ENCODE assay signal across 32 cellular contexts in genomic region chr5:115884704-115885103, GRCh38.
"Had no signal": no experiment of that assay in that cellular context is flagged by ENCODE, and none has a peak within 500 bp of the region (broad histone marks: within the 10 kb centered on the region; RNA-seq: fewer than 3 reads in every experiment).

No MANE protein-coding gene starts in this region.

- ATAC-seq: activated CD8-positive, alpha-beta T cell treated with anti-CD3 and anti-CD28 coated beads for 36 hours; activated naive CD8-positive, alpha-beta T cell treated with anti-CD3 and anti-CD28 coated beads, Interleukin-2, amount 50 U/mL, for 24 hours had no signal

- H3K4me3 ChIP-seq: ascending aorta had no signal

- DNase-seq: activated B cell treated with CpG ODN at 0.5 μM for 24 hours; activated CD4-positive, alpha-beta memory T cell treated with anti-CD3 and anti-CD28 coated beads for 36 hours; activated CD4-positive, alpha-beta T cell treated with anti-CD3 and anti-CD28 coated beads for 4 hours; activated CD4-positive, alpha-beta T cell treated with anti-CD3 and anti-CD28 coated beads, Interleukin-2, amount 10 ng/mL, durations not matched to agents 24 days and 14 days; activated CD4-positive, alpha-beta T cell treated with anti-CD3 and anti-CD28 coated beads, Interleukin-2, amount 50 U/mL, for 1 hour; activated CD4-positive, alpha-beta T cell treated with anti-CD3 and anti-CD28 coated beads, Interleukin-2, amount 50 U/mL, for 4 hours; activated CD4-positive, CD25-positive, alpha-beta regulatory T cell treated with anti-CD3 and anti-CD28 coated beads, Interleukin-2, amount 50 U/mL, for 72 hours; activated CD8-positive, alpha-beta memory T cell treated with anti-CD3 and anti-CD28 coated beads, Interleukin-2, amount 50 U/mL, for 4 hours; activated CD8-positive, alpha-beta T cell treated with anti-CD3 and anti-CD28 coated beads for 36 hours; activated effector memory CD4-positive, alpha-beta T cell treated with Interleukin-2 at 50 U/mL for 16 hours; activated gamma-delta T cell; activated naive CD4-positive, alpha-beta T cell treated with anti-CD3 and anti-CD28 coated beads, Interleukin-2, amount 10 ng/mL, durations not matched to agents 7 days and 5 days; activated naive CD4-positive, alpha-beta T cell treated with Interleukin-2 at 50 U/mL for 16 hours; activated naive CD8-positive, alpha-beta T cell treated with anti-CD3 and anti-CD28 coated beads, Interleukin-2, amount 10 ng/mL, durations not matched to agents 7 days and 5 days; activated naive CD8-positive, alpha-beta T cell treated with anti-CD3 and anti-CD28 coated beads, Interleukin-2, amount 50 U/mL, for 24 hours; activated T-cell treated with anti-CD3 and anti-CD28 coated beads, Interleukin-2, amount 50 U/mL, for 24 hours; activated T-cell treated with anti-CD3 and anti-CD28 coated beads, Interleukin-2, amount 50 U/mL, for 48 hours; amygdala; anterior cingulate cortex; central memory CD4-positive, alpha-beta T cell; T-helper 1 cell; T-helper 2 cell; T-helper 9 cell had no signal

- H3K9me3 Mint-ChIP-seq: activated CD4-positive, alpha-beta memory T cell treated with anti-CD3 and anti-CD28 coated beads for 36 hours; activated naive CD4-positive, alpha-beta T cell treated with anti-CD3 and anti-CD28 coated beads, Interleukin-2, amount 50 U/mL, for 24 hours; activated naive CD8-positive, alpha-beta T cell treated with anti-CD3 and anti-CD28 coated beads, Interleukin-2, amount 50 U/mL, for 24 hours; activated T-cell treated with anti-CD3 and anti-CD28 coated beads, Interleukin-2, amount 50 U/mL, for 24 hours; T-helper 1 cell treated with Interleukin-12 subunit alpha and Interleukin-12 subunit beta and Interleukin-4 antibody, amounts not matched to agents 30 μg/mL and 1 μg/mL, for 36 hours; T-helper 2 cell treated with Interferon-gamma antibody and Interleukin-4, amounts not matched to agents 5 μg/mL and 100 μg/mL, for 36 hours had no signal

- H3K4me1 ChIP-seq: ascending aorta had no signal

- H3K4me3 Mint-ChIP-seq: activated B cell treated with CpG ODN at 0.5 μM for 24 hours; activated CD4-positive, alpha-beta memory T cell treated with anti-CD3 and anti-CD28 coated beads for 36 hours; activated CD4-positive, alpha-beta T cell treated with anti-CD3 and anti-CD28 coated beads, Interleukin-2, amount 10 ng/mL, durations not matched to agents 24 days and 14 days; activated CD8-positive, alpha-beta T cell treated with anti-CD3 and anti-CD28 coated beads for 36 hours; activated naive CD4-positive, alpha-beta T cell treated with anti-CD3 and anti-CD28 coated beads, Interleukin-2, amount 10 ng/mL, durations not matched to agents 7 days and 5 days; activated naive CD4-positive, alpha-beta T cell treated with anti-CD3 and anti-CD28 coated beads, Interleukin-2, amount 50 U/mL, for 24 hours; activated naive CD8-positive, alpha-beta T cell; activated naive CD8-positive, alpha-beta T cell treated with anti-CD3 and anti-CD28 coated beads, Interleukin-2, amount 10 ng/mL, durations not matched to agents 7 days and 5 days; activated naive CD8-positive, alpha-beta T cell treated with anti-CD3 and anti-CD28 coated beads, Interleukin-2, amount 50 U/mL, for 24 hours; activated T-cell treated with anti-CD3 and anti-CD28 coated beads, Interleukin-2, amount 50 U/mL, for 24 hours; brain; T-helper 1 cell treated with Interleukin-12 subunit alpha and Interleukin-12 subunit beta and Interleukin-4 antibody, amounts not matched to agents 30 μg/mL and 1 μg/mL, for 36 hours; T-helper 2 cell treated with Interferon-gamma antibody and Interleukin-4, amounts not matched to agents 5 μg/mL and 100 μg/mL, for 36 hours had no signal

- H3K4me1 Mint-ChIP-seq: activated B cell treated with CpG ODN at 0.5 μM for 24 hours; activated naive CD4-positive, alpha-beta T cell treated with anti-CD3 and anti-CD28 coated beads, Interleukin-2, amount 10 ng/mL, durations not matched to agents 7 days and 5 days; activated naive CD4-positive, alpha-beta T cell treated with anti-CD3 and anti-CD28 coated beads, Interleukin-2, amount 50 U/mL, for 24 hours; activated naive CD8-positive, alpha-beta T cell treated with anti-CD3 and anti-CD28 coated beads, Interleukin-2, amount 10 ng/mL, durations not matched to agents 7 days and 5 days; activated naive CD8-positive, alpha-beta T cell treated with anti-CD3 and anti-CD28 coated beads, Interleukin-2, amount 50 U/mL, for 24 hours; brain had no signal

- H3K27ac ChIP-seq: ascending aorta, VCaP had no signal

- H3K27ac Mint-ChIP-seq: activated B cell treated with CpG ODN at 0.5 μM for 24 hours; activated CD4-positive, alpha-beta memory T cell treated with anti-CD3 and anti-CD28 coated beads for 36 hours; activated CD4-positive, alpha-beta T cell treated with anti-CD3 and anti-CD28 coated beads, Interleukin-2, amount 10 ng/mL, durations not matched to agents 24 days and 14 days; activated CD8-positive, alpha-beta T cell treated with anti-CD3 and anti-CD28 coated beads for 36 hours; activated naive CD4-positive, alpha-beta T cell treated with anti-CD3 and anti-CD28 coated beads, Interleukin-2, amount 10 ng/mL, durations not matched to agents 7 days and 5 days; activated naive CD4-positive, alpha-beta T cell treated with anti-CD3 and anti-CD28 coated beads, Interleukin-2, amount 50 U/mL, for 24 hours; activated naive CD8-positive, alpha-beta T cell; activated naive CD8-positive, alpha-beta T cell treated with anti-CD3 and anti-CD28 coated beads, Interleukin-2, amount 10 ng/mL, durations not matched to agents 7 days and 5 days; activated naive CD8-positive, alpha-beta T cell treated with anti-CD3 and anti-CD28 coated beads, Interleukin-2, amount 50 U/mL, for 24 hours; activated T-cell treated with anti-CD3 and anti-CD28 coated beads, Interleukin-2, amount 50 U/mL, for 24 hours; activated T-helper 2 cell treated with anti-CD3 and anti-CD28 coated beads, Interferon-gamma antibody, Interleukin-2, Interleukin-4, amounts not matched to agents 10 μg/mL and 5 μg/mL and 100 μg/mL, durations not matched to agents 14 hours and 24 hours and 36 hours; T-helper 1 cell treated with Interleukin-12 subunit alpha and Interleukin-12 subunit beta and Interleukin-4 antibody, amounts not matched to agents 30 μg/mL and 1 μg/mL, for 36 hours; T-helper 2 cell treated with Interferon-gamma antibody and Interleukin-4, amounts not matched to agents 5 μg/mL and 100 μg/mL, for 36 hours had no signal

- H3K36me3 Mint-ChIP-seq: activated naive CD4-positive, alpha-beta T cell treated with anti-CD3 and anti-CD28 coated beads, Interleukin-2, amount 10 ng/mL, durations not matched to agents 7 days and 5 days had no signal

- H3K27me3 Mint-ChIP-seq: activated B cell treated with CpG ODN at 0.5 μM for 24 hours; activated CD4-positive, alpha-beta memory T cell treated with anti-CD3 and anti-CD28 coated beads for 36 hours; activated CD4-positive, alpha-beta T cell treated with anti-CD3 and anti-CD28 coated beads, Interleukin-2, amount 10 ng/mL, durations not matched to agents 24 days and 14 days; activated CD8-positive, alpha-beta T cell treated with anti-CD3 and anti-CD28 coated beads for 36 hours; activated naive CD4-positive, alpha-beta T cell treated with anti-CD3 and anti-CD28 coated beads, Interleukin-2, amount 10 ng/mL, durations not matched to agents 7 days and 5 days; activated naive CD4-positive, alpha-beta T cell treated with anti-CD3 and anti-CD28 coated beads, Interleukin-2, amount 50 U/mL, for 24 hours; activated naive CD8-positive, alpha-beta T cell; activated naive CD8-positive, alpha-beta T cell treated with anti-CD3 and anti-CD28 coated beads, Interleukin-2, amount 10 ng/mL, durations not matched to agents 7 days and 5 days; activated naive CD8-positive, alpha-beta T cell treated with anti-CD3 and anti-CD28 coated beads, Interleukin-2, amount 50 U/mL, for 24 hours; activated T-cell treated with anti-CD3 and anti-CD28 coated beads, Interleukin-2, amount 50 U/mL, for 24 hours; brain had no signal

- H3K27me3 ChIP-seq: ascending aorta had no signal

- FAIRE-seq: TTC549 had no signal

- H3K9me3 ChIP-seq: ascending aorta had no signal
